Comparison of ENCODE assay signal across 12 cellular contexts in the genomic region with DNA sequence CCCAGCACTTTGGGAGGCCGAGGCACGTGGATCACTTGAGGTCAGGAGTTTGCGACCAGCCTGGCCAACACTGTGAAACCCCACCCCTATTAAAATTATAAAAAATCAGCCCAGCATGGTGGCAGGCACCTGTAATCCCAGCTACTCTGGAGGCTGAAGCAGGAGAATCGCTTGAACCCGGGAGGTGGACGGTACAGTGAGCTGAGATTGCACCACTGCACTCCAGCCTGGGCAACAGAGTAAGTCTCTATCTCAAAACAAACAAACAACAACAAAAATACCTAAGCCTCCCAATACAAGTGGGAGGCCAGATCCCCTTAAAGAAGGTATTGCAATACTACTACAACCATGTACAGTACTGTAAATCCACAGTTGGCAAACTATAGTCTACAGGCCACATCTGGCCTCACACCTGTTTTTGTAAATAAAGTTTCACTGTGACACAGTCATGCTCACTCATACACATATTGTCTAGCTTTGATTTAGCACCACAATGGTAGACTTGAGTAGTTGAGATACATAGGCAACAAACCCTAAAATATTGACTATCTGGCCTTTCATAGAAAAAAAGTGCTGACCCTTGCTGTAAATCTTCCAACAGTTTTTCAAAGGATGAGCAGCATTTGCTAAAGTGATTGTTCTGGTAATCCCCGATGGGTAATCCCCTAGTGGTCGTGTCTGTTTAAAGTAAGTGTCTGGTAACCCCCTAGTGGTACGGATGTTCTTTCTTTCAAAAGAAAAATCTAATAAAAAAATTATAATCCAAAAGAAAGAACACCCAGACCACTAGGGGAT.
DNase-seq lines count a peak whose midpoint lies in the region; ATAC-seq and TF ChIP-seq lines count a peak whose summit lies in the region.
"Had no signal": no experiment of that assay in that cellular context is flagged by ENCODE, and none has a peak within 500 bp of the region (broad histone marks: within the 10 kb centered on the region; RNA-seq: fewer than 3 reads in every experiment).

No MANE protein-coding gene starts in this region.

- H3K4me1 ChIP-seq in suprapubic skin (no peaks in the 10 kb centered on the region), left lung (no peaks in the 10 kb centered on the region)
- H3K4me1 ChIP-seq: HAP-1, testis had no signal

- no peaks in the 10 kb centered on the region for H3K36me3 Mint-ChIP-seq in stimulated activated effector memory CD8-positive, alpha-beta T cell treated with anti-CD3 and anti-CD28 coated beads, Interleukin-12 subunit alpha, Interleukin-12 subunit beta, amount 100 ng/mL, for 72 hours

- H3K36me3 ChIP-seq in suprapubic skin (no peaks in the 10 kb centered on the region), left lung (no peaks in the 10 kb centered on the region)
- H3K36me3 ChIP-seq: cardiac muscle cell, HAP-1 had no signal

- peak; percentile 46 to 62 for ATAC-seq in activated CD4-positive, CD25-positive, alpha-beta regulatory T cell treated with anti-CD3 and anti-CD28 coated beads, Interleukin-2, amount 50 U/mL, for 24 hours
- ATAC-seq in GM21825 (IDR thresholded peaks at IDR 0.05; ENCODE audit: unreplicated experiment) = peak; percentile 76
- peak; percentile 53 for ATAC-seq in HG03571 (IDR thresholded peaks at IDR 0.05; ENCODE audit: unreplicated experiment)
- ATAC-seq in stimulated activated effector memory CD8-positive, alpha-beta T cell treated with anti-CD3 and anti-CD28 coated beads, Interleukin-12 subunit alpha, Interleukin-12 subunit beta, amount 100 ng/mL, for 72 hours = peak; percentile 81
- ATAC-seq in left lung = no peak

- no peak for TF ChIP-seq POLR2A in suprapubic skin (IDR thresholded peaks at IDR 0.05)

- H3K4me3 ChIP-seq in suprapubic skin = no peak overlapping the region
- no peak overlapping the region for H3K4me3 ChIP-seq in left lung
- H3K4me3 ChIP-seq: cardiac muscle cell, HAP-1, testis had no signal

- WGBS in suprapubic skin = 91% methylated on average over 9 of the region's 9 CpGs

- TF ChIP-seq EP300 in suprapubic skin (IDR thresholded peaks at IDR 0.05) = no peak

- peaks cover 4% of the 10 kb centered on the region for H3K4me1 Mint-ChIP-seq in stimulated activated effector memory CD8-positive, alpha-beta T cell treated with anti-CD3 and anti-CD28 coated beads, Interleukin-12 subunit alpha, Interleukin-12 subunit beta, amount 100 ng/mL, for 72 hours

- no peak for DNase-seq in activated CD4-positive, CD25-positive, alpha-beta regulatory T cell (lab: John Stamatoyannopoulos, UW)
- DNase-seq in stimulated activated effector memory CD8-positive, alpha-beta T cell treated with anti-CD3 and anti-CD28 coated beads, Interleukin-12 subunit alpha, Interleukin-12 subunit beta, amount 100 ng/mL, for 72 hours (ENCODE audit: low spot score in 2 of 2) = no peak
- DNase-seq in suprapubic skin (ENCODE audit: low spot score in 2 of 2) (no peak), left lung (no peak)
- no peak for DNase-seq in stimulated activated CD4-positive, alpha-beta T cell treated with anti-CD3 and anti-CD28 coated beads, Interleukin-15, amount 100 ng/mL, for 24 hours
- DNase-seq: ACHN, testis had no signal

- H3K4me3 Mint-ChIP-seq in stimulated activated effector memory CD8-positive, alpha-beta T cell treated with anti-CD3 and anti-CD28 coated beads, Interleukin-12 subunit alpha, Interleukin-12 subunit beta, amount 100 ng/mL, for 72 hours = no peak overlapping the region

- intact Hi-C loops in left lung (cut with DNase I) = no loop called here

- H3K27ac ChIP-seq in suprapubic skin (no peak overlapping the region), left lung (no peak overlapping the region)
- H3K27ac ChIP-seq: cardiac muscle cell, testis had no signal

- no peaks in the 10 kb centered on the region for H3K9me3 ChIP-seq in suprapubic skin
- no peaks in the 10 kb centered on the region for H3K9me3 ChIP-seq in left lung
- H3K9me3 ChIP-seq: HAP-1, testis had no signal

- H3K27ac Mint-ChIP-seq in stimulated activated effector memory CD8-positive, alpha-beta T cell treated with anti-CD3 and anti-CD28 coated beads, Interleukin-12 subunit alpha, Interleukin-12 subunit beta, amount 100 ng/mL, for 72 hours = peak overlapping the region; percentile 14

- TF ChIP-seq CTCF in suprapubic skin (IDR thresholded peaks at IDR 0.05) = no peak
- TF ChIP-seq CTCF in left lung (IDR thresholded peaks at IDR 0.05) = no peak

- H3K27me3 ChIP-seq in suprapubic skin (no peaks in the 10 kb centered on the region), left lung (no peaks in the 10 kb centered on the region)
- H3K27me3 ChIP-seq: cardiac muscle cell, testis had no signal

- no peaks in the 10 kb centered on the region for H3K9me3 Mint-ChIP-seq in stimulated activated effector memory CD8-positive, alpha-beta T cell treated with anti-CD3 and anti-CD28 coated beads, Interleukin-12 subunit alpha, Interleukin-12 subunit beta, amount 100 ng/mL, for 72 hours
